Comparison of ENCODE assay signal across 2 cellular contexts in genomic region chr19:45431008-45431407, GRCh38.
TF ChIP-seq lines count a peak whose summit lies in the region.

No MANE protein-coding gene starts in this region.

TF ChIP-seq in A549, 52 proteins besides CTCF, POLR2A, EP300 and RAD21:
- TF ChIP-seq CEBPB (IDR thresholded peaks at IDR 0.05) (peak in 1 of 2 experiments; percentile 42; a peak in 1 of 4 replicates), BHLHE40 (IDR thresholded peaks at IDR 0.05; ENCODE audit: low read depth, low read length) (peak; percentile 49; the same call in 1 of the 2 replicates)

TF ChIP-seq in IMR-90, 13 proteins besides CTCF, POLR2A, EP300 and RAD21:
- TF ChIP-seq NFE2L2 (IDR thresholded peaks at IDR 0.05; ENCODE audit: low read depth, low read length): peak; percentile 26; the same call in 1 of the 2 replicates
- TF ChIP-seq CEBPB (IDR thresholded peaks at IDR 0.05; ENCODE audit: low read depth, low read length): peak; percentile 80
- TF ChIP-seq USF2 (IDR thresholded peaks at IDR 0.05; ENCODE audit: low read depth, low read length): peak; percentile 43; the same call in 1 of the 2 replicates
- peak; percentile 89 for TF ChIP-seq BHLHE40 (IDR thresholded peaks at IDR 0.05; ENCODE audit: low read depth, low read length)
